Comparison of ENCODE assay signal across 7 cellular contexts in genomic region chr11:72751293-72752087, GRCh38. TPM values are rescaled to one million over a fixed set of nuclear protein-coding genes. Genes with fewer than 3 reads are reported as not detected.
A peak's percentile ranks its signal among the peaks of the same experiment; 100 is the strongest.
DNase-seq lines count a peak whose midpoint lies in the region; ATAC-seq and TF ChIP-seq lines count a peak whose summit lies in the region.

No MANE protein-coding gene starts in this region.

- H3K27me3 ChIP-seq in GM23338 (ENCODE audit: insufficient read depth), result peaks cover 19% of the 10 kb centered on the region
- H3K27me3 ChIP-seq in ovary, result no peaks in the 10 kb centered on the region

- POLR2A ChIA-PET in OCI-LY7 (lab: Charles Lee), result interaction anchor here (0.5 to 0.9 kb wide), 2 partner anchors 27 to 28 kb away, joined by 3 read pairs; no protein-coding TSS in a partner anchor

- peaks cover 21% of the 10 kb centered on the region for H3K27me3 Mint-ChIP-seq in GM23338 (ENCODE audit: insufficient read depth, low read depth, poor library complexity)

- peak; percentile 22 for ATAC-seq in GM23338

- no peak for TF ChIP-seq POLR2A in ovary (IDR thresholded peaks at IDR 0.05)

- H3K4me3 ChIP-seq in GM23338 (peak overlapping the region; percentile 95), OCI-LY7 (ENCODE audit: low read depth, low read length, poor library complexity, severe bottlenecking) (peak overlapping the region; percentile 89), epithelial cell of esophagus (ENCODE audit: low read length) (peak overlapping the region; percentile 50), ovary (peak overlapping the region; percentile 60)

- H4K20me1 ChIP-seq in GM23338 (replicated peaks; ENCODE audit: insufficient read depth), result peaks cover 15% of the 10 kb centered on the region
- H4K20me1 ChIP-seq in OCI-LY7 (ENCODE audit: insufficient read depth, low read length), result no peaks in the 10 kb centered on the region

- peak overlapping the region; percentile 81; the same call in 1 of the 2 replicates for H2AFZ ChIP-seq in GM23338
- H2AFZ ChIP-seq in OCI-LY7 (ENCODE audit: low read length), result peak overlapping the region; percentile 71; the same call in 1 of the 2 replicates

- H3K9me2 ChIP-seq in GM23338 (ENCODE audit: insufficient read depth) (no peaks in the 10 kb centered on the region), OCI-LY7 (ENCODE audit: insufficient read depth, low read length) (no peaks in the 10 kb centered on the region)

- no TSS peak for BruUV-seq in OCI-LY7 (replicated peaks; lab: Mats Ljungman, UMichigan)

- H3K4me1 Mint-ChIP-seq in GM23338, result peaks cover 42% of the 10 kb centered on the region

- peak overlapping the region; percentile 97 for H3K4me2 ChIP-seq in GM23338
- peak overlapping the region; percentile 98 for H3K4me2 ChIP-seq in OCI-LY7 (ENCODE audit: low read length)

- H3K27ac ChIP-seq in GM23338 (ENCODE audit: low read depth) (no peak overlapping the region; the same call in 1 of the 2 replicates), OCI-LY7 (ENCODE audit: low read depth, low read length, poor library complexity, severe bottlenecking) (peak overlapping the region; percentile 47), ovary (peak overlapping the region in 1 of 2 donors; percentile 48)

- CTCF ChIA-PET in OCI-LY7 (lab: Charles Lee; ENCODE audit: unreplicated experiment), result no interaction called here

- DNase-seq in GM23338 (ENCODE audit: low spot score) (peak; percentile 52), OCI-LY7 (ENCODE audit: low spot score) (peak; percentile 28), epithelial cell of esophagus (ENCODE audit: low read depth) (no peak), ovary (no peak), inferior parietal cortex (ENCODE audit: extremely low spot score) (no peak), RPMI8226 (no peak), kidney tubule cell (ENCODE audit: low spot score) (no peak)

- peaks cover 47% of the 10 kb centered on the region for H3K79me2 ChIP-seq in GM23338 (replicated peaks; ENCODE audit: insufficient read depth)
- peaks cover 8% of the 10 kb centered on the region; the same call in 1 of the 2 replicates for H3K79me2 ChIP-seq in OCI-LY7 (ENCODE audit: insufficient read depth, low read depth, low read length)

- peaks cover 30% of the 10 kb centered on the region for H3K4me1 ChIP-seq in GM23338 (ENCODE audit: insufficient read depth)
- H3K4me1 ChIP-seq in OCI-LY7 (ENCODE audit: insufficient read depth, low read length, poor library complexity, severe bottlenecking), result peaks cover 25% of the 10 kb centered on the region
- peaks cover 10% of the 10 kb centered on the region for H3K4me1 ChIP-seq in ovary (ENCODE audit: insufficient read depth)

- no peak for TF ChIP-seq EP300 in ovary (IDR thresholded peaks at IDR 0.05)

- no peaks in the 10 kb centered on the region; the same call in 2 of the 3 replicates for H3K9me3 Mint-ChIP-seq in GM23338

- 0 out of 2 replicates have a peak, but pooled peaks cover 5% of the 10 kb centered on the region for H3F3A ChIP-seq in GM23338 (replicated peaks; ENCODE audit: low read depth)

- peak overlapping the region; percentile 84 for H3K4me3 Mint-ChIP-seq in GM23338

- H3K9me3 ChIP-seq in OCI-LY7 (ENCODE audit: low read length) (no peaks in the 10 kb centered on the region), ovary (no peaks in the 10 kb centered on the region)

- H3K27ac Mint-ChIP-seq in GM23338, result peak overlapping the region; percentile 81; the same call in 1 of the 2 replicates

- no peaks in the 10 kb centered on the region; the same call in 1 of the 3 replicates for H3K36me3 Mint-ChIP-seq in GM23338 (ENCODE audit: low read depth)

- 38 to 45% (median 38%) methylated on average over 18 of the region's 18 CpGs for WGBS in ovary, 3 donors

- no peak for TF ChIP-seq CTCF in GM23338 (conservative IDR thresholded peaks at IDR 0.05; ENCODE audit: low read depth in 2 of 2)
- no peak for TF ChIP-seq CTCF in OCI-LY7 (conservative IDR thresholded peaks at IDR 0.05; ENCODE audit: low read length)
- no peak for TF ChIP-seq CTCF in epithelial cell of esophagus (IDR thresholded peaks at IDR 0.05; ENCODE audit: insufficient read depth, low read depth, low read length, missing control alignments)
- TF ChIP-seq CTCF in ovary (IDR thresholded peaks at IDR 0.05), result no peak

- intact Hi-C loops in OCI-LY7 (cut with micrococcal nuclease; ENCODE audit: unreplicated experiment), result loop anchor here (1.0 to 2.0 kb wide), 2 partner anchors 26 to 41 kb away; no protein-coding TSS in a partner anchor
- intact Hi-C loops in ovary (cut with DNase I), result no loop called here

- H3K36me3 ChIP-seq in GM23338 (ENCODE audit: insufficient read depth) (no peaks in the 10 kb centered on the region), OCI-LY7 (ENCODE audit: insufficient read depth, low read length) (no peaks in the 10 kb centered on the region), ovary (no peaks in the 10 kb centered on the region)

TF ChIP-seq in GM23338, 12 proteins besides CTCF, POLR2A, EP300 and RAD21 (continues in another document):
- TF ChIP-seq STAT1 (IDR thresholded peaks at IDR 0.05; ENCODE audit: unreplicated experiment) (no peak), ETS1 (IDR thresholded peaks at IDR 0.05) (no peak), REST (IDR thresholded peaks at IDR 0.05; ENCODE audit: unreplicated experiment) (no peak)

RNA-seq across cellular contexts. Expression of gene ARAP1, which starts 0.7 kb away (rescaled TPM):
- total RNA-seq in GM23338 (2014; rRNA removed; shearing (Covaris generic)), result 110 and 116 TPM in 2 replicates
- polyA plus RNA-seq in GM23338 (2016; fragmentation: Nextera tagmentation; extraction: Ambion mirVana) (21.4 and 24.5 TPM in 2 replicates), ovary (10 to 100 TPM; 39.0 to 75.5 TPM)
- 61.3 and 65.6 TPM in 2 replicates for total RNA-seq in OCI-LY7 (2014; rRNA removed; shearing (Covaris generic))
- total RNA-seq in OCI-LY7 (2022) (96.9 and 106 TPM in 2 replicates), ovary (100 to 1,000 TPM in 1 of 7 donors, 10 to 100 TPM in 6; 62.1 to 162 (median 81.9) TPM)

RNA-seq across cellular contexts. Expression of gene STARD10, which starts 42.4 kb away (rescaled TPM):
- total RNA-seq in GM23338 (2014; rRNA removed; shearing (Covaris generic)), result 14.4 and 20.5 TPM in 2 replicates
- polyA plus RNA-seq in GM23338 (2016; fragmentation: Nextera tagmentation; extraction: Ambion mirVana) (16.6 and 20.7 TPM in 2 replicates), ovary (10 to 100 TPM; 36.8 to 41.0 TPM)
- total RNA-seq in OCI-LY7 (2014; rRNA removed; shearing (Covaris generic)), result 8.1 and 12.9 TPM in 2 replicates
- total RNA-seq in OCI-LY7 (2022) (10.4 and 12.1 TPM in 2 replicates), ovary (10 to 100 TPM; 38.7 to 56.1 (median 46.3) TPM)

Comparison
In these comparisons a context has a peak if more than half of its experiments do, and no peak if none do; other contexts are left out.
1. DNase-seq: peak in GM23338 (single experiment) and OCI-LY7 (single experiment); none in epithelial cell of esophagus (single experiment), ovary (0 of 5), inferior parietal cortex (single experiment), RPMI8226 (single experiment) and kidney tubule cell (single experiment).
2. Peak in every context shown above with its lines, with median percentiles within 50 percentile points of each other: H3K4me3 ChIP-seq.